ENCODE assay signal across 13 cellular contexts in the genomic region with DNA sequence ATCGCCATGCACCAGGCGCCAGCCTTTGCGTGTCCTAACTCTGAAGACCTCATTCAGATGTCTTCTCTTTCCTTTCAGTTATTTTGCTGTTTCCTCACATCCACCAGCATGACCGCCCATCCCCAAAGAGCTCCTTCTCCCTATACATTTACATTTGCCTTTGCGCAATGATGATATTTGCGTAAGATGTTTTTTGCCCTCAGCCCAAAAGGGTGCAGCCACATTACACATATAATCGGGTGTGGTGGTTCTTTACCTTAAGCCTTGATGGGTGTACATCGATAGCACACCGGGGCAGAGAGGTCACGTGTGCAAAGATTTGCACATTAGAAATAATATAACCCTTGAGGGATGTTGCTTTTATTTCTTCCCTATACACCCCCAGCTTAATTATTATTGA.
"Had no signal": no experiment of that assay in that cellular context is flagged by ENCODE, and none has a peak within 500 bp of the region (broad histone marks: within the 10 kb centered on the region; RNA-seq: fewer than 3 reads in every experiment).

No MANE protein-coding gene starts in this region.

- ATAC-seq: heart right ventricle, left lobe of liver, natural killer cell had no signal

- DNase-seq: colonic mucosa; dermis blood vessel endothelial cell; heart right ventricle; hypothalamus; natural killer cell; ovary; small intestine; stimulated activated CD4-positive, alpha-beta T cell treated with anti-CD3 and anti-CD28 coated beads, Interleukin-12 subunit alpha, Interleukin-12 subunit beta, amount 100 ng/mL, for 4 hours; stimulated activated CD4-positive, alpha-beta T cell treated with anti-CD3 and anti-CD28 coated beads, Interleukin-2, amount 100 ng/mL, for 48 hours; stimulated activated naive CD4-positive, alpha-beta T cell treated with Interleukin-2 at 50 U/mL for 16 hours; upper lobe of left lung; uterus had no signal
